8 cellular contexts compared by ENCODE assay signal in the genomic region with DNA sequence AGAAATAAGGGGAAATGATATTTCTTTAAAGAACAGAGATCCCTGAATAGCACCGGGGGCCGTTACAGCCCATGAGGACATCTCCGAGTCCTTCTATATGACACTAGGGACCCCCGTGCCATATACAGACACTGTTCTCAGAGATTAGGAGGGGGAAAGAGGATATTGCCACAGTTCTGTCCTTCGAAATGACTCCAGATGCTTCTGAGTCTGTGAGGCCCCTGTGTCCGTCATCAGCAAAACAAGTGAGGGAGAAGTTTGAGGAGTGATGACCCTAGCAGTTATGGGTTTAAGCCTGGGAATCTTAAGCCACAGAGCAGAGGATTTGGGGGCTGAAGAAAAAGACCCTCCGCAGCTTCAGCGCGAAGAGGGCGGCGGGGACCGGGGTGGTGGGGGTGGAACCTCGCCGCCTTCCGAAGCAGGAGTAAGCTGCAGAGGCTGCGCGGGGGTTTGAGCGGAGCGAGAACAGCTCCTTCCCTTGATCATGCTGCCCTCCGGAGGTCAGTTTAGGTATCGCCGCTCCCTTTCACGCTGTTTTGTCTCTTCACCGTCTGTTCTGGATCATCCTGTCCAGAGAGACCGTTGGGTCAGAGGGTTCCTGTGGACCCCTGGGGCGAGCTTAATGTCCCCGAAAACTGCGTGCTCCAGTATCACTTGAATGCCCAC. TPM values are rescaled to one million over a fixed set of nuclear protein-coding genes. Genes with fewer than 3 reads are reported as not detected.
DNase-seq lines count a peak whose midpoint lies in the region; ATAC-seq and TF ChIP-seq lines count a peak whose summit lies in the region.

No MANE protein-coding gene starts in this region.

- peak; percentile 89 for TF ChIP-seq CTCF in BE2C (IDR thresholded peaks at IDR 0.05; ENCODE audit: low read depth, low read length)
- peak; percentile 90 to 97 (median 95) for TF ChIP-seq CTCF in Peyer's patch (IDR thresholded peaks at IDR 0.05)
- TF ChIP-seq CTCF in esophagus muscularis mucosa (IDR thresholded peaks at IDR 0.05), result peak; percentile 97 to 99 (median 98)

- peak; percentile 44 for ATAC-seq in GM21423 (IDR thresholded peaks at IDR 0.05; ENCODE audit: unreplicated experiment)
- ATAC-seq in activated T-cell treated with anti-CD3 and anti-CD28 coated beads, Interleukin-2, amount 50 U/mL, for 72 hours (replicated peaks in 1 of 2), result peak; percentile 38 to 43

- peak overlapping the region; percentile 76 for H3K9ac ChIP-seq in muscle layer of colon (ENCODE audit: low read length)

- DNase-seq in BE2C, result peak; percentile 90
- DNase-seq in LHCN-M2 (ENCODE audit: low read depth), result peak; percentile 78
- peak; percentile 92 to 97 (median 95) for DNase-seq in Peyer's patch
- peak; percentile 93 for DNase-seq in activated T-cell treated with anti-CD3 and anti-CD28 coated beads, Interleukin-2, amount 50 U/mL, for 72 hours
- DNase-seq in esophagus muscularis mucosa (ENCODE audit: extremely low spot score), result peak; percentile 96
- DNase-seq in stimulated activated CD8-positive, alpha-beta memory T cell treated with anti-CD3 and anti-CD28 coated beads, Interleukin-4, amount 100 ng/mL, for 48 hours, result peak; percentile 97

- peak overlapping the region; percentile 70 for H3K4me3 ChIP-seq in BE2C (ENCODE audit: low read depth, low read length)
- H3K4me3 ChIP-seq in Peyer's patch, result peak overlapping the region; percentile 43 to 60 (median 56)
- H3K4me3 ChIP-seq in esophagus muscularis mucosa, result peak overlapping the region; percentile 58 to 66 (median 62)
- peak overlapping the region; percentile 46 to 51 for H3K4me3 ChIP-seq in muscle layer of colon (ENCODE audit: low read depth in 1 of 2, low read length in 2 of 2)

- H3K27me3 Mint-ChIP-seq in activated T-cell treated with anti-CD3 and anti-CD28 coated beads, Interleukin-2, amount 50 U/mL, for 72 hours (ENCODE audit: low read depth), result peaks cover 9% of the 10 kb centered on the region

- H3K4me3 Mint-ChIP-seq in activated T-cell treated with anti-CD3 and anti-CD28 coated beads, Interleukin-2, amount 50 U/mL, for 72 hours, result peak overlapping the region; percentile 94 to 95

- peaks cover 4% of the 10 kb centered on the region; the same call in 1 of the 2 replicates for H3K27me3 ChIP-seq in BE2C
- no peaks in the 10 kb centered on the region for H3K27me3 ChIP-seq in Peyer's patch
- peaks cover 0 to 10% (median 0%) of the 10 kb centered on the region in 4 donors for H3K27me3 ChIP-seq in esophagus muscularis mucosa
- no peaks in the 10 kb centered on the region for H3K27me3 ChIP-seq in muscle layer of colon (ENCODE audit: control insufficient read depth in 1 of 2, insufficient read depth in 2 of 2, low read length in 2 of 2)

- peaks cover 12% of the 10 kb centered on the region for H3K4me1 ChIP-seq in BE2C
- peaks cover 0 to 19% (median 5%) of the 10 kb centered on the region in 4 donors for H3K4me1 ChIP-seq in Peyer's patch
- peaks cover 24 to 36% (median 31%) of the 10 kb centered on the region in 4 donors for H3K4me1 ChIP-seq in esophagus muscularis mucosa
- peaks cover 24% of the 10 kb centered on the region for H3K4me1 ChIP-seq in muscle layer of colon (ENCODE audit: insufficient read depth, low read length)

- H3K9me3 ChIP-seq in BE2C (no peaks in the 10 kb centered on the region), Peyer's patch (no peaks in the 10 kb centered on the region), esophagus muscularis mucosa (no peaks in the 10 kb centered on the region), muscle layer of colon (ENCODE audit: low read length) (no peaks in the 10 kb centered on the region)

- H3K36me3 Mint-ChIP-seq in activated T-cell treated with anti-CD3 and anti-CD28 coated beads, Interleukin-2, amount 50 U/mL, for 72 hours (ENCODE audit: insufficient read depth in 2 of 2), result peaks cover 7 to 15% of the 10 kb centered on the region in 2 donors

- TF ChIP-seq POLR2A in Peyer's patch (IDR thresholded peaks at IDR 0.05) (no peak), esophagus muscularis mucosa (IDR thresholded peaks at IDR 0.05; ENCODE audit: low read depth) (no peak)

- TF ChIP-seq EP300 in esophagus muscularis mucosa (IDR thresholded peaks at IDR 0.05), result no peak

- intact Hi-C loops in esophagus muscularis mucosa (cut with DNase I), result loop anchor here (5.0 kb wide), 3 partner anchors 56 to 231 kb away; a partner anchor contains a TSS

- WGBS in esophagus muscularis mucosa, result 10% methylated on average over 15 of the region's 28 CpGs

- no peaks in the 10 kb centered on the region for H3K9me3 Mint-ChIP-seq in activated T-cell treated with anti-CD3 and anti-CD28 coated beads, Interleukin-2, amount 50 U/mL, for 72 hours

- H3K27ac Mint-ChIP-seq in activated T-cell treated with anti-CD3 and anti-CD28 coated beads, Interleukin-2, amount 50 U/mL, for 72 hours, result peak overlapping the region; percentile 93

- H3K27ac ChIP-seq in Peyer's patch (peak overlapping the region; percentile 88 to 93 (median 91)), esophagus muscularis mucosa (replicated peaks in 1 of 4) (peak overlapping the region; percentile 92 to 98 (median 94)), muscle layer of colon (ENCODE audit: low read depth, low read length) (peak overlapping the region; percentile 96)

- peaks cover 34% of the 10 kb centered on the region for H3K4me1 Mint-ChIP-seq in activated T-cell treated with anti-CD3 and anti-CD28 coated beads, Interleukin-2, amount 50 U/mL, for 72 hours (ENCODE audit: low read depth)

- H3K36me3 ChIP-seq in BE2C, result no peaks in the 10 kb centered on the region
- H3K36me3 ChIP-seq in Peyer's patch, result no peaks in the 10 kb centered on the region
- H3K36me3 ChIP-seq in esophagus muscularis mucosa, result peaks cover 0 to 18% (median 14%) of the 10 kb centered on the region in 4 donors
- peaks cover 11% of the 10 kb centered on the region for H3K36me3 ChIP-seq in muscle layer of colon (ENCODE audit: insufficient read depth, low read length)

RNA-seq across cellular contexts. Expression of a gene that starts 23.6 kb away (rescaled TPM):
- 64.9 TPM for polyA plus RNA-seq in BE2C (2012; ENCODE audit: insufficient read depth, insufficient read length, low read depth)
- total RNA-seq in LHCN-M2 (2014; rRNA removed), result 40.0 and 51.0 TPM in 2 replicates
- polyA plus RNA-seq in LHCN-M2 (2012), result 30.0 TPM
- 100 to 1,000 TPM in 2 of 4 donors, 10 to 100 TPM in 2; 56.7 to 132 (median 95.8) TPM for total RNA-seq in Peyer's patch
- 10 to 100 TPM; 50.7 to 54.9 TPM for total RNA-seq in activated T-cell treated with anti-CD3 and anti-CD28 coated beads, Interleukin-2, amount 50 U/mL, for 72 hours
- total RNA-seq in esophagus muscularis mucosa, result 10 to 100 TPM; 22.5 to 34.9 (median 31.8) TPM

RNA-seq across cellular contexts. Expression of a gene that starts 23.8 kb away (rescaled TPM):
- polyA plus RNA-seq in BE2C (2012; ENCODE audit: insufficient read depth, insufficient read length, low read depth), result 2,424 TPM
- 2,111 and 2,414 TPM in 2 replicates for total RNA-seq in LHCN-M2 (2014; rRNA removed)
- 5,024 TPM for polyA plus RNA-seq in LHCN-M2 (2012)
- 1,000 to 10,000 TPM in 2 of 4 donors, 100 to 1,000 TPM in 2; 697 to 1,875 (median 903) TPM for total RNA-seq in Peyer's patch
- total RNA-seq in activated T-cell treated with anti-CD3 and anti-CD28 coated beads, Interleukin-2, amount 50 U/mL, for 72 hours, result 1,000 to 10,000 TPM; 4,335 to 4,825 TPM
- 1,000 to 10,000 TPM; 1,642 to 3,082 (median 2,562) TPM for total RNA-seq in esophagus muscularis mucosa

RNA-seq across cellular contexts. Expression of a gene that starts 28.8 kb away (rescaled TPM):
- 1.3 TPM for polyA plus RNA-seq in BE2C (2012; ENCODE audit: insufficient read depth, insufficient read length, low read depth)
- 0.06 and 0.19 TPM in 2 replicates for total RNA-seq in LHCN-M2 (2014; rRNA removed)
- polyA plus RNA-seq in LHCN-M2 (2012), result 0.11 TPM
- 10 to 100 TPM in 3 of 4 donors, 1 to 10 TPM in 1; 8.3 to 33.1 (median 28.5) TPM for total RNA-seq in Peyer's patch
- 10 to 100 TPM; 10.1 to 14.2 TPM for total RNA-seq in activated T-cell treated with anti-CD3 and anti-CD28 coated beads, Interleukin-2, amount 50 U/mL, for 72 hours
- 10 to 100 TPM; 13.1 to 26.8 (median 24.2) TPM for total RNA-seq in esophagus muscularis mucosa

RNA-seq across cellular contexts. Expression of a gene that starts 39.8 kb away (rescaled TPM):
- polyA plus RNA-seq in BE2C (2012; ENCODE audit: insufficient read depth, insufficient read length, low read depth), result 125 TPM
- total RNA-seq in LHCN-M2 (2014; rRNA removed) (17.4 and 22.2 TPM in 2 replicates), Peyer's patch (10 to 100 TPM; 18.2 to 38.0 (median 20.7) TPM), esophagus muscularis mucosa (10 to 100 TPM; 15.0 to 25.3 (median 20.6) TPM)
- 58.5 TPM for polyA plus RNA-seq in LHCN-M2 (2012)
- total RNA-seq in activated T-cell treated with anti-CD3 and anti-CD28 coated beads, Interleukin-2, amount 50 U/mL, for 72 hours, result 10 to 100 TPM; 30.1 to 37.7 TPM

RNA-seq across cellular contexts. Expression of a gene that starts 40.9 kb away (rescaled TPM):
- polyA plus RNA-seq in BE2C (2012; ENCODE audit: insufficient read depth, insufficient read length, low read depth), result 108 TPM
- total RNA-seq in LHCN-M2 (2014; rRNA removed), result 83.7 and 98.3 TPM in 2 replicates
- polyA plus RNA-seq in LHCN-M2 (2012), result 58.3 TPM
- 100 to 1,000 TPM in 1 of 4 donors, 10 to 100 TPM in 3; 22.1 to 102 (median 34.3) TPM for total RNA-seq in Peyer's patch
- total RNA-seq in activated T-cell treated with anti-CD3 and anti-CD28 coated beads, Interleukin-2, amount 50 U/mL, for 72 hours, result 10 to 100 TPM; 46.6 to 54.0 TPM
- 10 to 100 TPM; 30.5 to 42.6 (median 35.7) TPM for total RNA-seq in esophagus muscularis mucosa

Comparison
In these comparisons a context has a peak if more than half of its experiments do, and no peak if none do; other contexts are left out.
1. Peak in every context shown above with its lines: DNase-seq, ATAC-seq, H3K4me3 ChIP-seq and H3K27ac ChIP-seq.